8 cellular contexts compared by ENCODE assay signal in genomic region chr2:27264753-27265535, GRCh38. TPM values are rescaled to one million over a fixed set of nuclear protein-coding genes. Genes with fewer than 3 reads are reported as not detected.
DNase-seq lines count a peak whose midpoint lies in the region; ATAC-seq, FAIRE-seq and TF ChIP-seq lines count a peak whose summit lies in the region.

No MANE protein-coding gene starts in this region.

- FAIRE-seq in pancreas (lab: Jason Lieb, UNC) = no peak

- peak overlapping the region in 3 of 4 donors; percentile 41 to 66 (median 44) for H3K4me3 ChIP-seq in Peyer's patch
- peak overlapping the region in 1 of 2 donors; percentile 55 for H3K4me3 ChIP-seq in gastroesophageal sphincter
- H3K4me3 ChIP-seq in pancreas = peak overlapping the region in 2 of 4 donors; percentile 11 to 32
- peak overlapping the region in 3 of 4 donors; percentile 37 to 60 (median 42) for H3K4me3 ChIP-seq in upper lobe of left lung

- H3K27ac ChIP-seq in Peyer's patch (no peak overlapping the region), gastroesophageal sphincter (no peak overlapping the region), pancreas (no peak overlapping the region), upper lobe of left lung (no peak overlapping the region)

- ATAC-seq in gastroesophageal sphincter (peak; percentile 64), pancreas (peak; percentile 65 to 86 (median 81)), upper lobe of left lung (ENCODE audit: low FRiP score in 2 of 2) (peak; percentile 65 to 74), HG02885 (IDR thresholded peaks at IDR 0.05; ENCODE audit: poor library complexity, unreplicated experiment) (no peak)

- H3K4me1 ChIP-seq in Peyer's patch = peaks cover 0 to 37% (median 22%) of the 10 kb centered on the region in 4 donors
- peaks cover 0 to 42% (median 34%) of the 10 kb centered on the region in 3 donors for H3K4me1 ChIP-seq in gastroesophageal sphincter
- peaks cover 0 to 6% (median 4%) of the 10 kb centered on the region in 3 donors for H3K4me1 ChIP-seq in pancreas
- H3K4me1 ChIP-seq in upper lobe of left lung = peaks cover 33 to 43% (median 36%) of the 10 kb centered on the region in 4 donors

- H3K36me3 ChIP-seq in Peyer's patch (no peaks in the 10 kb centered on the region), gastroesophageal sphincter (no peaks in the 10 kb centered on the region), pancreas (no peaks in the 10 kb centered on the region), upper lobe of left lung (no peaks in the 10 kb centered on the region)

- DNase-seq in DMS114 treated with DMSO at 0.1 percent for 48 hours (lab: John Stamatoyannopoulos, UW; ENCODE audit: unreplicated experiment) (peak; percentile 60), HuH-7 (ENCODE audit: low spot score) (peak; percentile 96), Peyer's patch (peak; percentile 30 to 73 (median 69)), pancreas (peak; percentile 53 to 81 (median 62)), upper lobe of left lung (peak; percentile 64 to 92)
- DNase-seq in activated effector memory CD4-positive, alpha-beta T cell treated with Interleukin-2 at 50 U/mL for 16 hours = peak; percentile 41

- H3K9me3 ChIP-seq in Peyer's patch (no peaks in the 10 kb centered on the region), gastroesophageal sphincter (no peaks in the 10 kb centered on the region), pancreas (no peaks in the 10 kb centered on the region), upper lobe of left lung (no peaks in the 10 kb centered on the region)

- TF ChIP-seq CTCF in Peyer's patch (IDR thresholded peaks at IDR 0.05) = peak in 5 of 6 experiments; percentile 10 to 49 (median 40)
- peak in 3 of 4 experiments; percentile 26 to 57 (median 45) for TF ChIP-seq CTCF in gastroesophageal sphincter (IDR thresholded peaks at IDR 0.05)
- TF ChIP-seq CTCF in pancreas (IDR thresholded peaks at IDR 0.05) = peak in 2 of 4 donors; percentile 10 to 26
- TF ChIP-seq CTCF in upper lobe of left lung (IDR thresholded peaks at IDR 0.05) = peak; percentile 43 to 77 (median 58)

- TF ChIP-seq POLR2A in Peyer's patch (IDR thresholded peaks at IDR 0.05) (no peak), gastroesophageal sphincter (IDR thresholded peaks at IDR 0.05) (no peak), upper lobe of left lung (IDR thresholded peaks at IDR 0.05) (no peak)

- no peak for TF ChIP-seq EP300 in gastroesophageal sphincter (IDR thresholded peaks at IDR 0.05)
- no peak for TF ChIP-seq EP300 in upper lobe of left lung (IDR thresholded peaks at IDR 0.05)

- 36% methylated on average over 3 of the region's 56 CpGs; no CpG with 5 or more reads in 1 of the 2 donors for WGBS in gastroesophageal sphincter (ENCODE audit: low coverage in 1 of 2), 2 donors
- 4 to 6% methylated on average over 51 to 56 of the region's 56 CpGs for WGBS in pancreas, 2 donors
- WGBS in upper lobe of left lung, 2 donors = 6 to 10% methylated on average over 9 to 56 of the region's 56 CpGs

- intact Hi-C loops in pancreas (cut with DNase I) = no loop called here

- H3K27me3 ChIP-seq in Peyer's patch = peaks cover 0 to 41% of the 10 kb centered on the region in 2 donors
- peaks cover 100% of the 10 kb centered on the region for H3K27me3 ChIP-seq in gastroesophageal sphincter
- peaks cover 0 to 20% (median 0%) of the 10 kb centered on the region in 4 donors for H3K27me3 ChIP-seq in pancreas
- H3K27me3 ChIP-seq in upper lobe of left lung = peaks cover 1 to 39% (median 28%) of the 10 kb centered on the region in 4 donors

RNA-seq across cellular contexts. Expression of gene SLC30A3, which starts 2.1 kb away (rescaled TPM):
- total RNA-seq in Peyer's patch (under 1 TPM in 1 of 4 donors, not detected in 3; 0.35 TPM), gastroesophageal sphincter (not detected), pancreas (under 1 TPM in 1 of 6 donors, not detected in 5; 0.12 TPM), upper lobe of left lung (1 to 10 TPM in 4 of 6 donors, under 1 TPM in 2; 0.20 to 2.3 (median 1.2) TPM)
- polyA plus RNA-seq in pancreas = under 1 TPM in 1 of 2 donors, not detected in 1; 0.15 TPM

RNA-seq across cellular contexts. Expression of gene DNAJC5G, which starts 10.3 kb away (rescaled TPM):
- total RNA-seq in Peyer's patch = 1 to 10 TPM in 1 of 4 donors, not detected in 3; 4.3 TPM
- total RNA-seq in gastroesophageal sphincter = not detected
- total RNA-seq in pancreas = under 1 TPM in 1 of 6 donors, not detected in 5; 0.06 TPM
- under 1 TPM in 1 of 2 donors, not detected in 1; 0.34 TPM for polyA plus RNA-seq in pancreas
- total RNA-seq in upper lobe of left lung = not detected

RNA-seq across cellular contexts. Expression of gene TRIM54, which starts 17.3 kb away (rescaled TPM):
- under 1 TPM in 1 of 4 donors, not detected in 3; 0.54 TPM for total RNA-seq in Peyer's patch
- total RNA-seq in gastroesophageal sphincter = under 1 TPM in 2 of 4 donors, not detected in 2; 0.15 to 0.31 TPM
- 1 to 10 TPM in 1 of 6 donors, under 1 TPM in 5; 0.08 to 1.1 (median 0.33) TPM for total RNA-seq in pancreas
- polyA plus RNA-seq in pancreas = under 1 TPM; 0.27 to 0.31 TPM
- total RNA-seq in upper lobe of left lung = under 1 TPM in 1 of 6 donors, not detected in 5; 0.49 TPM

RNA-seq across cellular contexts. Expression of gene UCN, which starts 43.3 kb away (rescaled TPM):
- total RNA-seq in Peyer's patch (1 to 10 TPM in 2 of 4 donors, not detected in 2; 2.3 to 5.2 TPM), gastroesophageal sphincter (1 to 10 TPM in 3 of 4 donors, under 1 TPM in 1; 0.67 to 5.0 (median 2.0) TPM), pancreas (1 to 10 TPM in 1 of 6 donors, under 1 TPM in 5; 0.51 to 1.0 (median 0.76) TPM), upper lobe of left lung (10 to 100 TPM in 2 of 6 donors, 1 to 10 TPM in 4; 2.6 to 81.7 (median 4.6) TPM)
- 1 to 10 TPM; 2.7 to 4.6 TPM for polyA plus RNA-seq in pancreas

RNA-seq across cellular contexts. Expression of gene CAD, which starts 47.8 kb away (rescaled TPM):
- total RNA-seq in Peyer's patch (10 to 100 TPM; 21.2 to 42.9 (median 36.7) TPM), gastroesophageal sphincter (10 to 100 TPM; 12.1 to 23.3 (median 16.3) TPM), pancreas (10 to 100 TPM in 5 of 6 donors, 1 to 10 TPM in 1; 9.6 to 23.4 (median 14.7) TPM), upper lobe of left lung (10 to 100 TPM; 19.8 to 66.0 (median 33.5) TPM)
- polyA plus RNA-seq in pancreas = 10 to 100 TPM; 17.5 to 24.6 TPM

Comparison
In these comparisons a context has a peak if more than half of its experiments do, and no peak if none do; other contexts are left out.
1. DNase-seq: peak in every context shown above with its lines; median percentile 96 in HuH-7; 78 in upper lobe of left lung; 69 in Peyer's patch; 62 in pancreas; 60 in DMS114 treated with DMSO at 0.1 percent for 48 hours; 41 in activated effector memory CD4-positive, alpha-beta T cell treated with Interleukin-2 at 50 U/mL for 16 hours.